ENCODE assay signal across 20 cellular contexts in the genomic region with DNA sequence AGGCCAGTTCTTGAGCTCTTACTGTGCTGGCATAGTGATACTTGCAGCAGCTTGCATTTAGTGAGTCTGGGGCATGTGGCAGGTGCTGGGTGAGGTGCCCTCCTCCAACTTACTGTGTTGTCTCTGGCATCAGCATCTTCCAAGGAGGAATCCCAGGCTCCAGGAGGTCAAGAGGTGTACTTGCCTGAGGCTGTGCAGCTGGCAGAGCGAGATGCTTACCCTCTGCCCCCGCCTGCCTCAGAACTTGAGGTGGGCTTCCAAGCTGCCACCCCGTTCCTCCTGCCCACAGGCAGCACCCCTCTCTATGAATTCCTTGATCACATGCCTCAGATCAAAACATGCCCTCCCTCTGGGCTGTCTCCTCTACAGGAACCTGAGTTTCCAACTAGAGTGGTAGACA.
DNase-seq lines count a peak whose midpoint lies in the region; ATAC-seq and TF ChIP-seq lines count a peak whose summit lies in the region.
"Had no signal": no experiment of that assay in that cellular context is flagged by ENCODE, and none has a peak within 500 bp of the region (broad histone marks: within the 10 kb centered on the region; RNA-seq: fewer than 3 reads in every experiment).

No MANE protein-coding gene starts in this region.

- peaks cover 23% of the 10 kb centered on the region for H3K4me1 Mint-ChIP-seq in T-helper 17 cell
- peaks cover 11 to 76% (median 56%) of the 10 kb centered on the region in 7 donors for H3K4me1 Mint-ChIP-seq in naive thymus-derived CD4-positive, alpha-beta T cell

- H3K27ac Mint-ChIP-seq in T-helper 17 cell: peak overlapping the region; percentile 19
- H3K27ac Mint-ChIP-seq in naive thymus-derived CD4-positive, alpha-beta T cell: peak overlapping the region in 6 of 9 donors; percentile 15 to 75 (median 53)

- H3K27ac ChIP-seq in C4-2B: peak overlapping the region; percentile 91
- no peak overlapping the region for H3K27ac ChIP-seq in naive thymus-derived CD4-positive, alpha-beta T cell (ENCODE audit: low read depth, low read length)
- H3K27ac ChIP-seq in trophoblast cell (ENCODE audit: low read depth, low read length): no peak overlapping the region
- H3K27ac ChIP-seq: A549; BLaER1 treated with 17β-estradiol and CSF1 and Interleukin-3, amounts not matched to agents 10 nM and 100 nM; GM23248 had no signal

- H3K23ac ChIP-seq in trophoblast cell (ENCODE audit: low read length): no peak overlapping the region

- no peaks in the 10 kb centered on the region for H3K36me3 ChIP-seq in naive thymus-derived CD4-positive, alpha-beta T cell (ENCODE audit: control insufficient read depth in 2 of 3, insufficient read depth in 3 of 3, low read length in 3 of 3)
- no peaks in the 10 kb centered on the region for H3K36me3 ChIP-seq in trophoblast cell (ENCODE audit: control insufficient read depth in 1 of 2, insufficient read depth in 2 of 2, low read length in 2 of 2)
- H3K36me3 ChIP-seq: BE2C; BLaER1 treated with 17β-estradiol and CSF1 and Interleukin-3, amounts not matched to agents 10 nM and 100 nM had no signal

- H4K91ac ChIP-seq in trophoblast cell (ENCODE audit: low read depth, low read length): peak overlapping the region; percentile 72

- no peak overlapping the region for H3K9ac ChIP-seq in trophoblast cell (ENCODE audit: low read length)
- H3K9ac ChIP-seq: BLaER1 treated with 17β-estradiol and CSF1 and Interleukin-3, amounts not matched to agents 10 nM and 100 nM; GM23248 had no signal

- peaks cover 7% of the 10 kb centered on the region for H3K79me2 ChIP-seq in trophoblast cell (ENCODE audit: control insufficient read depth, insufficient read depth, low read length, poor library complexity)

- H2AFZ ChIP-seq in trophoblast cell (ENCODE audit: insufficient read depth, low read length, poor library complexity): no peak overlapping the region
- H2AFZ ChIP-seq: GM23248 had no signal

- H3K14ac ChIP-seq in trophoblast cell (ENCODE audit: low read length): peak overlapping the region; percentile 45

- H3K9me3 Mint-ChIP-seq in naive thymus-derived CD4-positive, alpha-beta T cell: no peaks in the 10 kb centered on the region
- H3K9me3 Mint-ChIP-seq: CD4-positive, alpha-beta memory T cell had no signal

- TF ChIP-seq CTCF in C4-2B (conservative IDR thresholded peaks at IDR 0.05): no peak

- peak overlapping the region; percentile 67 for H2BK120ac ChIP-seq in trophoblast cell (ENCODE audit: insufficient read depth, low read length, poor library complexity)

- no peak overlapping the region for H3K4me3 Mint-ChIP-seq in T-helper 17 cell
- no peak overlapping the region for H3K4me3 Mint-ChIP-seq in naive thymus-derived CD4-positive, alpha-beta T cell
- H3K4me3 Mint-ChIP-seq: CD4-positive, alpha-beta memory T cell had no signal

- no peak for DNase-seq in T-helper 17 cell
- no peak for DNase-seq in naive thymus-derived CD4-positive, alpha-beta T cell
- DNase-seq in trophoblast cell: peak in 1 of 2 donors; percentile 20
- DNase-seq in RKO (ENCODE audit: low spot score): no peak
- DNase-seq: 8988T; ACHN; AML-193; BE2C; Caco-2; CD4-positive, alpha-beta memory T cell; DMS153; DND-41; GM23248; H7 had no signal

- no peak overlapping the region for H4K8ac ChIP-seq in trophoblast cell (ENCODE audit: low read depth, low read length)

- intact Hi-C loops in naive thymus-derived CD4-positive, alpha-beta T cell (cut with micrococcal nuclease): loop anchor here in 1 of 2 donors (1.0 kb wide), 1 partner anchor 19 kb away; no protein-coding TSS in a partner anchor

- peak overlapping the region; percentile 63 for H3K18ac ChIP-seq in trophoblast cell (ENCODE audit: low read length)

- peaks cover 0 to 11% of the 10 kb centered on the region in 2 donors for H3K4me1 ChIP-seq in naive thymus-derived CD4-positive, alpha-beta T cell (ENCODE audit: control insufficient read depth in 2 of 2, insufficient read depth in 2 of 2, low read length in 2 of 2)
- peaks cover 37 to 41% of the 10 kb centered on the region in 2 experiments for H3K4me1 ChIP-seq in trophoblast cell (ENCODE audit: control insufficient read depth in 1 of 2, insufficient read depth in 2 of 2, low read length in 2 of 2)
- H3K4me1 ChIP-seq: A549, Caco-2 had no signal

- ATAC-seq in T-helper 17 cell (no peak), GM18502 (IDR thresholded peaks at IDR 0.05; ENCODE audit: poor library complexity, unreplicated experiment) (no peak), HG02678 (IDR thresholded peaks at IDR 0.05; ENCODE audit: unreplicated experiment) (no peak)
- no peak for ATAC-seq in naive thymus-derived CD4-positive, alpha-beta T cell
- ATAC-seq: A549, HCT116 had no signal

- no peaks in the 10 kb centered on the region for H3K9me3 ChIP-seq in T-helper 17 cell (ENCODE audit: control insufficient read depth, low read length, poor library complexity, severe bottlenecking)
- H3K9me3 ChIP-seq in naive thymus-derived CD4-positive, alpha-beta T cell (ENCODE audit: control insufficient read depth in 2 of 3, low read length in 3 of 3): no peaks in the 10 kb centered on the region
- no peaks in the 10 kb centered on the region for H3K9me3 ChIP-seq in trophoblast cell (ENCODE audit: insufficient read depth, low read depth, low read length)
- H3K9me3 ChIP-seq: A549; BE2C; BLaER1 treated with 17β-estradiol and CSF1 and Interleukin-3, amounts not matched to agents 10 nM and 100 nM; Caco-2 had no signal

- peak overlapping the region; percentile 49 for H2AK5ac ChIP-seq in trophoblast cell (ENCODE audit: low read length)

- whole genome bisulfite sequencing in trophoblast cell (ENCODE audit: extremely low coverage, insufficient coverage, insufficient read length): no CpG with 5 or more reads among the region's 3 CpGs

- no peak overlapping the region for H4K12ac ChIP-seq in trophoblast cell (ENCODE audit: low read depth, low read length)

- H3K79me1 ChIP-seq in trophoblast cell (ENCODE audit: low read length): peaks cover 29% of the 10 kb centered on the region

- H3K4ac ChIP-seq in trophoblast cell (ENCODE audit: low read depth, low read length): no peak overlapping the region

- H3K36me3 Mint-ChIP-seq in T-helper 17 cell (ENCODE audit: low read depth): no peaks in the 10 kb centered on the region
- peaks cover 0 to 5% (median 0%) of the 10 kb centered on the region in 5 donors for H3K36me3 Mint-ChIP-seq in naive thymus-derived CD4-positive, alpha-beta T cell

- H2BK12ac ChIP-seq in trophoblast cell (ENCODE audit: low read length): peak overlapping the region; percentile 21

- no peak overlapping the region for H3K4me2 ChIP-seq in trophoblast cell (ENCODE audit: low read length)
- H3K4me2 ChIP-seq: A549 had no signal

- no peak overlapping the region for H3K4me3 ChIP-seq in naive thymus-derived CD4-positive, alpha-beta T cell (ENCODE audit: low read length)
- no peak overlapping the region for H3K4me3 ChIP-seq in trophoblast cell (ENCODE audit: low read depth, low read length)
- H3K4me3 ChIP-seq: A549; BLaER1 treated with 17β-estradiol and CSF1 and Interleukin-3, amounts not matched to agents 10 nM and 100 nM; GM23248 had no signal

- no peaks in the 10 kb centered on the region for H3K27me3 ChIP-seq in naive thymus-derived CD4-positive, alpha-beta T cell (ENCODE audit: control insufficient read depth in 2 of 2, insufficient read depth in 2 of 2, low read length in 2 of 2)
- no peaks in the 10 kb centered on the region for H3K27me3 ChIP-seq in trophoblast cell (ENCODE audit: insufficient read depth, low read length)
- H3K27me3 ChIP-seq: BE2C; BLaER1 treated with 17β-estradiol and CSF1 and Interleukin-3, amounts not matched to agents 10 nM and 100 nM had no signal

- no peaks in the 10 kb centered on the region for H3K27me3 Mint-ChIP-seq in T-helper 17 cell
- no peaks in the 10 kb centered on the region for H3K27me3 Mint-ChIP-seq in naive thymus-derived CD4-positive, alpha-beta T cell
- H3K27me3 Mint-ChIP-seq: CD4-positive, alpha-beta memory T cell had no signal

- CTCF ChIA-PET in naive thymus-derived CD4-positive, alpha-beta T cell (lab: Charles Lee): no interaction called here

- H2BK5ac ChIP-seq in trophoblast cell (ENCODE audit: low read depth, low read length, poor library complexity): peak overlapping the region; percentile 49

- POLR2A ChIA-PET in naive thymus-derived CD4-positive, alpha-beta T cell (lab: Charles Lee): interaction anchor here (0.6 kb wide), 2 partner anchors 10 to 42 kb away, joined by 3 read pairs; no protein-coding TSS in a partner anchor
